In genomic region chr3:128787256-128788253, GRCh38 we compare ENCODE assay signal across 8 cellular contexts.
DNase-seq lines count a peak whose midpoint lies in the region; ATAC-seq, FAIRE-seq and TF ChIP-seq lines count a peak whose summit lies in the region.

No MANE protein-coding gene starts in this region.

- H3K9me2 ChIP-seq in Loucy (replicated peaks; ENCODE audit: low read depth, low read length): no peaks in the 10 kb centered on the region

- peak overlapping the region; percentile 100 for H3K27ac Mint-ChIP-seq in activated T-cell treated with anti-CD3 and anti-CD28 coated beads, Interleukin-2, amount 50 U/mL, for 24 hours

- peaks cover 70% of the 10 kb centered on the region for H4K20me1 ChIP-seq in Loucy (ENCODE audit: insufficient read depth, low read length, poor library complexity, severe bottlenecking)
- peaks cover 8% of the 10 kb centered on the region for H4K20me1 ChIP-seq in keratinocyte (ENCODE audit: control insufficient read depth, extremely low read depth, insufficient read depth, low read length)

- no peaks in the 10 kb centered on the region for H3K9me3 Mint-ChIP-seq in activated T-cell treated with anti-CD3 and anti-CD28 coated beads, Interleukin-2, amount 50 U/mL, for 24 hours

- peak; percentile 57 for TF ChIP-seq CTCF in Loucy (conservative IDR thresholded peaks at IDR 0.05; ENCODE audit: low read length)
- TF ChIP-seq CTCF in keratinocyte (optimal IDR thresholded peaks at IDR 0.05 in 1 of 3, IDR thresholded peaks at IDR 0.05 in 1 of 3, conservative IDR thresholded peaks at IDR 0.05 in 1 of 3; ENCODE audit: extremely low read depth in 1 of 3, insufficient read depth in 2 of 3, low read length in 3 of 3): peak; percentile 45 to 86 (median 63)

- peak; percentile 94 for FAIRE-seq in keratinocyte (lab: Jason Lieb, UNC)

- peak overlapping the region; percentile 70 for H3K4me3 Mint-ChIP-seq in activated T-cell treated with anti-CD3 and anti-CD28 coated beads, Interleukin-2, amount 50 U/mL, for 24 hours

- H3K9ac ChIP-seq in Loucy (ENCODE audit: low read depth, low read length, poor library complexity, severe bottlenecking) (peak overlapping the region; percentile 26), keratinocyte (ENCODE audit: control insufficient read depth, extremely low read depth, insufficient read depth, low read length) (peak overlapping the region; percentile 74)

- peak overlapping the region; percentile 97 for H3K27ac ChIP-seq in keratinocyte (ENCODE audit: control insufficient read depth, insufficient read depth, low read length)

- H3K4me3 ChIP-seq in Loucy (ENCODE audit: low read length, poor library complexity, severe bottlenecking) (no peak overlapping the region), keratinocyte (ENCODE audit: control insufficient read depth in 2 of 3, extremely low read depth in 1 of 3, insufficient read depth in 2 of 3, low read depth in 1 of 3, low read length in 3 of 3) (peak overlapping the region in 2 of 3 experiments; percentile 48 to 51)

- peaks cover 31% of the 10 kb centered on the region for H3K4me1 ChIP-seq in Loucy (ENCODE audit: insufficient read depth, low read length, poor library complexity, severe bottlenecking)
- peaks cover 57% of the 10 kb centered on the region for H3K4me1 ChIP-seq in keratinocyte (ENCODE audit: control insufficient read depth, extremely low read depth, insufficient read depth, low read length)

- ATAC-seq in HG02981 (IDR thresholded peaks at IDR 0.05; ENCODE audit: unreplicated experiment): no peak
- ATAC-seq in sciatic nerve: no peak
- no peak for ATAC-seq in GM19328 (IDR thresholded peaks at IDR 0.05; ENCODE audit: unreplicated experiment)

- H3K4me1 Mint-ChIP-seq in activated T-cell treated with anti-CD3 and anti-CD28 coated beads, Interleukin-2, amount 50 U/mL, for 24 hours (ENCODE audit: low read depth): peaks cover 95% of the 10 kb centered on the region

- peaks cover 35% of the 10 kb centered on the region for H3K36me3 Mint-ChIP-seq in activated T-cell treated with anti-CD3 and anti-CD28 coated beads, Interleukin-2, amount 50 U/mL, for 24 hours (ENCODE audit: low read depth)

- H3K27me3 ChIP-seq in Loucy (ENCODE audit: insufficient read depth, low read length, poor library complexity, severe bottlenecking) (no peaks in the 10 kb centered on the region), keratinocyte (ENCODE audit: control insufficient read depth, extremely low read depth, insufficient read depth, low read length) (no peaks in the 10 kb centered on the region)

- intact Hi-C loops in sciatic nerve (cut with DNase I): loop anchor here (10.0 kb wide), 1 partner anchor 173 kb away; no protein-coding TSS in a partner anchor

- no peaks in the 10 kb centered on the region for H3F3A ChIP-seq in Loucy (ENCODE audit: low read depth)

- dilution Hi-C loops in keratinocyte (cut with MboI; ENCODE audit: extremely low pct_ligation_motif_present, low sequenced_read_pairs): no loop called here

- peaks cover 3% of the 10 kb centered on the region for H3K9me1 ChIP-seq in keratinocyte (ENCODE audit: control insufficient read depth, extremely low read depth, insufficient read depth, low read length)

- H3K27me3 Mint-ChIP-seq in activated T-cell treated with anti-CD3 and anti-CD28 coated beads, Interleukin-2, amount 50 U/mL, for 24 hours: no peaks in the 10 kb centered on the region

- peak; percentile 53 for DNase-seq in stimulated activated CD4-positive, alpha-beta T cell treated with anti-CD3 and anti-CD28 coated beads, Interleukin-15, amount 100 ng/mL, for 24 hours
- DNase-seq in stimulated activated CD4-positive, alpha-beta T cell treated with anti-CD3 and anti-CD28 coated beads, Interleukin-4, amount 100 ng/mL, for 1 hour: no peak
- DNase-seq in activated T-cell treated with anti-CD3 and anti-CD28 coated beads, Interleukin-2, amount 50 U/mL, for 24 hours: peak; percentile 62
- peak; percentile 81 for DNase-seq in keratinocyte (ENCODE audit: low read depth, low spot score)
- DNase-seq in sciatic nerve (ENCODE audit: low spot score): no peak

- peaks cover 99% of the 10 kb centered on the region for H3K79me2 ChIP-seq in Loucy (ENCODE audit: insufficient read depth, low read length)
- H3K79me2 ChIP-seq in keratinocyte (ENCODE audit: control insufficient read depth, insufficient read depth, low read length): peaks cover 92% of the 10 kb centered on the region

- H3K4me2 ChIP-seq in Loucy (ENCODE audit: low read depth, low read length, poor library complexity, severe bottlenecking) (no peak overlapping the region), keratinocyte (ENCODE audit: control insufficient read depth, extremely low read depth, insufficient read depth, low read depth, low read length) (peak overlapping the region; percentile 88)

- H3K9me3 ChIP-seq in Loucy (ENCODE audit: insufficient read depth, low read depth, low read length) (no peaks in the 10 kb centered on the region), keratinocyte (ENCODE audit: control insufficient read depth, low read depth, low read length) (no peaks in the 10 kb centered on the region)

- H2AFZ ChIP-seq in Loucy (ENCODE audit: low read length) (no peak overlapping the region), keratinocyte (ENCODE audit: control insufficient read depth, low read length) (no peak overlapping the region)

- H3K36me3 ChIP-seq in Loucy (ENCODE audit: insufficient read depth, low read length) (0 out of 2 replicates have a peak, but pooled peaks cover 2% of the 10 kb centered on the region), keratinocyte (ENCODE audit: control insufficient read depth in 2 of 2, extremely low read depth in 1 of 2, insufficient read depth in 2 of 2, low read length in 2 of 2) (peaks cover 0 to 6% of the 10 kb centered on the region in 2 experiments)

Comparison
In these comparisons a context has a peak if more than half of its experiments do, and no peak if none do; other contexts are left out.
1. DNase-seq: peak in stimulated activated CD4-positive, alpha-beta T cell treated with anti-CD3 and anti-CD28 coated beads, Interleukin-15, amount 100 ng/mL, for 24 hours (single experiment), activated T-cell treated with anti-CD3 and anti-CD28 coated beads, Interleukin-2, amount 50 U/mL, for 24 hours (single experiment) and keratinocyte (single experiment); none in stimulated activated CD4-positive, alpha-beta T cell treated with anti-CD3 and anti-CD28 coated beads, Interleukin-4, amount 100 ng/mL, for 1 hour (single experiment) and sciatic nerve (single experiment).